19 cellular contexts compared by ENCODE assay signal in the genomic region with DNA sequence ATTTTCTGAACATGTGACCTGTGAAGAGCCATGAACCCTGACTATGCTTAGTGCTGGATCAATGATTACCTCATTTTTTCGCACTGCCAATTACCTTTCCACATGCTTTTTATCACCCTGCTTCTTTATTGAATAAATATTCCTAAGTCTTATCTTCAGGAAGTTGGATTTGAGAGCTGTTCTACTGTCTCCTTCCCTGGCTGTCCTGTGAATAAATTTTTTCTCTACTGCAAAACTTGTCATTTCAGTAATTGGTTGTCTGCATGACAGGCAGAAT. TPM values are rescaled to one million over a fixed set of nuclear protein-coding genes. Genes with fewer than 3 reads are reported as not detected.
A peak's percentile ranks its signal among the peaks of the same experiment; 100 is the strongest.
DNase-seq lines count a peak whose midpoint lies in the region; ATAC-seq and TF ChIP-seq lines count a peak whose summit lies in the region.
"Had no signal": no experiment of that assay in that cellular context is flagged by ENCODE, and none has a peak within 500 bp of the region (broad histone marks: within the 10 kb centered on the region; RNA-seq: fewer than 3 reads in every experiment).

No MANE protein-coding gene starts in this region.

- WGBS in body of pancreas, 2 donors: 10 to 26% methylated on average over 1 of the region's 1 CpG
- 23 to 76% methylated on average over 1 of the region's 1 CpG for WGBS in sigmoid colon, 2 donors

- no peak overlapping the region for H3K4me3 Mint-ChIP-seq in stimulated activated memory B cell treated with anti-CD40 and anti-IgM and Interleukin-4, amounts not matched to agents 10 μg/mL and 1 μg/mL and 100 μg/mL, for 72 hours
- H3K4me3 Mint-ChIP-seq: IgD-negative memory B cell had no signal

- H3K4me1 ChIP-seq in body of pancreas (peaks cover 24% of the 10 kb centered on the region), mucosa of descending colon (ENCODE audit: low read depth) (no peaks in the 10 kb centered on the region), sigmoid colon (peaks cover 0 to under 1% (median under 1%) of the 10 kb centered on the region in 4 donors)
- H3K4me1 ChIP-seq: Peyer's patch had no signal

- TF ChIP-seq POLR2A in body of pancreas (IDR thresholded peaks at IDR 0.05) (no peak), sigmoid colon (IDR thresholded peaks at IDR 0.05) (no peak)

- no peak for TF ChIP-seq EP300 in sigmoid colon (IDR thresholded peaks at IDR 0.05)

- peak overlapping the region; percentile 33 for H3K27ac Mint-ChIP-seq in stimulated activated memory B cell treated with anti-CD40 and anti-IgM and Interleukin-4, amounts not matched to agents 10 μg/mL and 1 μg/mL and 100 μg/mL, for 72 hours
- H3K27ac Mint-ChIP-seq: CD4-positive, CD25-positive, alpha-beta regulatory T cell; IgD-negative memory B cell had no signal

- no peaks in the 10 kb centered on the region for H3K27me3 ChIP-seq in body of pancreas
- no peaks in the 10 kb centered on the region for H3K27me3 ChIP-seq in sigmoid colon
- H3K27me3 ChIP-seq: Peyer's patch had no signal

- no peaks in the 10 kb centered on the region for H3K36me3 Mint-ChIP-seq in stimulated activated memory B cell treated with anti-CD40 and anti-IgM and Interleukin-4, amounts not matched to agents 10 μg/mL and 1 μg/mL and 100 μg/mL, for 72 hours
- H3K36me3 Mint-ChIP-seq: CD4-positive, CD25-positive, alpha-beta regulatory T cell had no signal

- peaks cover 7% of the 10 kb centered on the region for H3K27me3 Mint-ChIP-seq in stimulated activated memory B cell treated with anti-CD40 and anti-IgM and Interleukin-4, amounts not matched to agents 10 μg/mL and 1 μg/mL and 100 μg/mL, for 72 hours
- H3K27me3 Mint-ChIP-seq: CD4-positive, CD25-positive, alpha-beta regulatory T cell had no signal

- H3K27ac ChIP-seq in body of pancreas (peak overlapping the region in 2 of 4 donors; percentile 29 to 50), sigmoid colon (no peak overlapping the region)
- H3K27ac ChIP-seq: Peyer's patch had no signal

- intact Hi-C loops in body of pancreas (cut with DNase I): no loop called here
- intact Hi-C loops in mucosa of descending colon (cut with DNase I, micrococcal nuclease): no loop called here
- intact Hi-C loops in sigmoid colon (cut with DNase I): no loop called here

- no peaks in the 10 kb centered on the region for H3K9me3 Mint-ChIP-seq in stimulated activated memory B cell treated with anti-CD40 and anti-IgM and Interleukin-4, amounts not matched to agents 10 μg/mL and 1 μg/mL and 100 μg/mL, for 72 hours
- H3K9me3 Mint-ChIP-seq: CD4-positive, CD25-positive, alpha-beta regulatory T cell; IgD-negative memory B cell had no signal

- H3K36me3 ChIP-seq in body of pancreas (replicated peaks in 1 of 2; ENCODE audit: insufficient read depth in 1 of 2, low read depth in 2 of 2) (no peaks in the 10 kb centered on the region), mucosa of descending colon (ENCODE audit: low read depth) (no peaks in the 10 kb centered on the region), sigmoid colon (no peaks in the 10 kb centered on the region)
- H3K36me3 ChIP-seq: Peyer's patch had no signal

- DNase-seq in LNCaP clone FGC (ENCODE audit: low read depth) (peak; percentile 51), body of pancreas (peak in 1 of 4 donors; percentile 8), mucosa of descending colon (no peak), GM13977 (ENCODE audit: low spot score) (no peak), DMS53 (lab: John Stamatoyannopoulos, UW) (no peak), sigmoid colon (no peak)
- DNase-seq: CD4-positive, CD25-positive, alpha-beta regulatory T cell; DMS79; GOT3; HCEC 1CT; Karpas-422; NCI-H1694 treated with DMSO at 0.1 percent for 48 hours; NCI-H2081 treated with DMSO at 0.1 percent for 48 hours; NCI-H2171 treated with DMSO at 0.1 percent for 48 hours; NCI-H524 treated with DMSO at 0.1 percent for 48 hours; Peyer's patch had no signal

- H3K4me3 ChIP-seq in LNCaP clone FGC (ENCODE audit: low read depth, low read length): no peak overlapping the region
- no peak overlapping the region for H3K4me3 ChIP-seq in body of pancreas
- no peak overlapping the region for H3K4me3 ChIP-seq in mucosa of descending colon
- no peak overlapping the region for H3K4me3 ChIP-seq in sigmoid colon
- H3K4me3 ChIP-seq: Peyer's patch had no signal

- H3K9me3 ChIP-seq in body of pancreas (no peaks in the 10 kb centered on the region), mucosa of descending colon (no peaks in the 10 kb centered on the region), sigmoid colon (no peaks in the 10 kb centered on the region)
- H3K9me3 ChIP-seq: Peyer's patch had no signal

- peak; percentile 88 for ATAC-seq in body of pancreas
- ATAC-seq in mucosa of descending colon: peak; percentile 58
- no peak for ATAC-seq in stimulated activated memory B cell treated with anti-CD40 and anti-IgM and Interleukin-4, amounts not matched to agents 10 μg/mL and 1 μg/mL and 100 μg/mL, for 72 hours
- ATAC-seq: SK-N-SH treated with all-trans-retinoic acid at 6 μM for 48 hours had no signal

- TF ChIP-seq CTCF in LNCaP clone FGC (IDR thresholded peaks at IDR 0.05; ENCODE audit: control insufficient read depth, extremely low read depth, insufficient read depth) (no peak), body of pancreas (IDR thresholded peaks at IDR 0.05) (no peak), mucosa of descending colon (IDR thresholded peaks at IDR 0.05) (no peak), GM13977 (IDR thresholded peaks at IDR 0.05; ENCODE audit: extremely low read depth, insufficient read depth, missing control alignments) (no peak), sigmoid colon (IDR thresholded peaks at IDR 0.05) (no peak)

- in situ Hi-C loops in GM13977 (cut with MboI; ENCODE audit: low pct_unique_long_range_greater_than_20kb, low sequenced_read_pairs, unreplicated experiment): no loop called here

- H3K4me1 Mint-ChIP-seq in stimulated activated memory B cell treated with anti-CD40 and anti-IgM and Interleukin-4, amounts not matched to agents 10 μg/mL and 1 μg/mL and 100 μg/mL, for 72 hours: peaks cover 5% of the 10 kb centered on the region

RNA-seq across cellular contexts. Expression of a gene that starts 7.0 kb away (rescaled TPM):
- total RNA-seq in body of pancreas (10 to 100 TPM in 1 of 2 donors, 1 to 10 TPM in 1; 7.6 to 29.1 TPM), mucosa of descending colon (10 to 100 TPM; 11.7 to 23.9 (median 15.5) TPM), sigmoid colon (10 to 100 TPM in 3 of 4 donors, 1 to 10 TPM in 1; 6.1 to 17.5 (median 13.8) TPM)
- 10 to 100 TPM; 10.4 to 15.3 (median 11.4) TPM for polyA plus RNA-seq in sigmoid colon
